Comparison of ENCODE assay signal across 1 cellular context in the genomic region with DNA sequence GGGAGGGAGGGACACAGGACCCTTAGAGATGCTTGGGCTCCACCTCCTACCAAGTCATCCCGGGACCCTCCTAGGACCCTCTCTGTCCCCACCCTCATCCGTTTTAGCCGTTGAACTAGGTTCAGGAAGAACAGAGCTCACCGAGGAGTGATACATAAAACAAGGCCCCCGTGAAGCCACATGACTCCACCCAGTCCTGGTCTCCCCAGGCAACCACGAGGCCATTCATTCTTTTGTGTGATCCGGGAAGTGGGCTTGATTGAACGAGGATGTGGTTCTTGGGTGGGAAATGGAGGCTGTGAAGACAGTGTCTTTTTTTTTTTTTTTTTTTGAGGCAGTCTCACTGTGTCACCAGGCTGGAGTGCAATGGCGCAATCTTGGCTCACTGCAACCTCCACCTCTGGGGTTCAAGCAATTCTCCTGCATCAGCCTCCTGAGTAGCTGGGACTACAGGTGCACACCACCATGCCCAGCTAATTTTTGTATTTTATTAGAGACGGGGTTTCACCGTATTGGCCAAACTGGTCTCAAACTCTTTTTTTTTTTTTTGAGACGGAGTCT.
TF ChIP-seq lines count a peak whose summit lies in the region.

No MANE protein-coding gene starts in this region.

TF ChIP-seq in HepG2, 621 proteins besides CTCF, POLR2A, EP300 and RAD21:
- no peak for TF ChIP-seq ZNF570 (CRISPR knock-in tag; IDR thresholded peaks at IDR 0.05; ENCODE audit: borderline replicate concordance)
